In the genomic region with DNA sequence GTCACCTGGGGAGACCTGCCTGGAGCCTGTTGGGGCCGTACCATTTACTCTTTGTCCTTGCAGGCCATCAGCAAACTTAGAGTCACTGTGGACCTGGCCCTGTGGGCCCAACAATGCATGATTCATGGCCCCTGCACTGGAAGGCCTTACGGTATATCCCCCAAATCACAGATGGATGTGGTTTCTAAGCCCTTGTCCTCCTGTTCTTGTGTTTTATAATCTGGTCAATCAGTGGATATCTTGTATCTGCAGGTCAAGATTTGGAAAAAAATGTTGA, we compare ENCODE assay signal across 20 cellular contexts. TPM values are rescaled to one million over a fixed set of nuclear protein-coding genes. Genes with fewer than 3 reads are reported as not detected.
DNase-seq lines count a peak whose midpoint lies in the region; ATAC-seq, FAIRE-seq and TF ChIP-seq lines count a peak whose summit lies in the region.
"Had no signal": no experiment of that assay in that cellular context is flagged by ENCODE, and none has a peak within 500 bp of the region (broad histone marks: within the 10 kb centered on the region; RNA-seq: fewer than 3 reads in every experiment).

No MANE protein-coding gene starts in this region.

- H3K27ac Mint-ChIP-seq in chondrocyte (ENCODE audit: unreplicated experiment) = no peak overlapping the region
- no peak overlapping the region for H3K27ac Mint-ChIP-seq in T-helper 17 cell
- H3K27ac Mint-ChIP-seq: activated naive CD4-positive, alpha-beta T cell treated with anti-CD3 and anti-CD28 coated beads for 36 hours; CD14-positive monocyte had no signal

- peaks cover 14 to 72% of the 10 kb centered on the region in 2 experiments; a peak in 3 of 4 replicates for H3K4me1 ChIP-seq in SK-N-SH (ENCODE audit: control insufficient read depth in 1 of 2, insufficient read depth in 2 of 2, low read depth in 1 of 2, low read length in 1 of 2)
- peaks cover 38 to 48% of the 10 kb centered on the region in 2 donors for H3K4me1 ChIP-seq in mucosa of rectum (ENCODE audit: control insufficient read depth in 2 of 2, insufficient read depth in 2 of 2, low read length in 2 of 2)
- H3K4me1 ChIP-seq in tibial nerve = peaks cover 0 to 88% (median 49%) of the 10 kb centered on the region in 4 donors

- H3K4me3 Mint-ChIP-seq in chondrocyte (ENCODE audit: unreplicated experiment) = no peak overlapping the region
- no peak overlapping the region for H3K4me3 Mint-ChIP-seq in T-helper 17 cell
- H3K4me3 Mint-ChIP-seq: activated naive CD4-positive, alpha-beta T cell treated with anti-CD3 and anti-CD28 coated beads for 36 hours; CD14-positive monocyte; H9 had no signal

- H3K27ac ChIP-seq in SK-N-SH (ENCODE audit: low read depth in 2 of 2, low read length in 1 of 2) = no peak overlapping the region; a peak in 1 of 4 replicates
- H3K27ac ChIP-seq in mucosa of rectum (ENCODE audit: low read depth in 2 of 2, low read length in 2 of 2) = peak overlapping the region; percentile 69 to 86
- peak overlapping the region; percentile 18 to 96 (median 80) for H3K27ac ChIP-seq in tibial nerve
- H3K27ac ChIP-seq: HL-60 had no signal

- no peaks in the 10 kb centered on the region for H3K9me2 ChIP-seq in SK-N-SH

- H4K20me1 ChIP-seq in SK-N-SH (ENCODE audit: insufficient read depth) = peaks cover 99% of the 10 kb centered on the region

- POLR2A ChIA-PET in SK-N-SH (lab: Yijun Ruan, JAX) = no interaction called here

- H3K9me3 ChIP-seq in SK-N-SH (no peaks in the 10 kb centered on the region), mucosa of rectum (ENCODE audit: control insufficient read depth in 2 of 2, low read length in 2 of 2) (no peaks in the 10 kb centered on the region), tibial nerve (peaks cover 0 to 6% (median 0%) of the 10 kb centered on the region in 4 donors), T-helper 17 cell (ENCODE audit: control insufficient read depth, low read length, poor library complexity, severe bottlenecking) (no peaks in the 10 kb centered on the region)

- ATAC-seq in SK-N-SH treated with all-trans-retinoic acid at 6 μM for 48 hours (no peak), T-helper 17 cell (no peak)

- H3K4me3 ChIP-seq in SK-N-SH (ENCODE audit: low read depth in 2 of 2, low read length in 1 of 2) (no peak overlapping the region), mucosa of rectum (ENCODE audit: low read length in 2 of 2) (no peak overlapping the region), tibial nerve (no peak overlapping the region)
- H3K4me3 ChIP-seq: lung had no signal

- no peaks in the 10 kb centered on the region for H3K27me3 Mint-ChIP-seq in chondrocyte (ENCODE audit: low read depth)
- peaks cover 27% of the 10 kb centered on the region for H3K27me3 Mint-ChIP-seq in T-helper 17 cell

- TF ChIP-seq EP300 in SK-N-SH (IDR thresholded peaks at IDR 0.05; ENCODE audit: borderline replicate concordance in 1 of 2, low read depth in 1 of 2, low read length in 1 of 2) (no peak), tibial nerve (IDR thresholded peaks at IDR 0.05) (no peak)

- 91% methylated on average over 1 of the region's 2 CpGs for WGBS in SK-N-SH (ENCODE audit: low lambda C conversion rate)
- 68 to 69% methylated on average over 2 of the region's 2 CpGs for WGBS in tibial nerve, 2 donors

- no peak for FAIRE-seq in frontal cortex (lab: Jason Lieb, UNC)
- FAIRE-seq: colon had no signal

- peaks cover 6% of the 10 kb centered on the region for H3K9me3 Mint-ChIP-seq in chondrocyte (ENCODE audit: low read depth)
- H3K9me3 Mint-ChIP-seq: activated naive CD4-positive, alpha-beta T cell treated with anti-CD3 and anti-CD28 coated beads for 36 hours had no signal

- no peak for TF ChIP-seq CTCF in SK-N-SH (IDR thresholded peaks at IDR 0.05)
- TF ChIP-seq CTCF in chondrocyte (IDR thresholded peaks at IDR 0.05) = no peak
- TF ChIP-seq CTCF in tibial nerve (IDR thresholded peaks at IDR 0.05) = no peak

- DNase-seq in SK-N-SH (peak; percentile 4), chondrocyte (ENCODE audit: low spot score) (peak; percentile 27), tibial nerve (ENCODE audit: low spot score in 2 of 2) (no peak), frontal cortex (ENCODE audit: low spot score in 2 of 2) (no peak), T-helper 17 cell (no peak), DMS53 (lab: John Stamatoyannopoulos, UW) (no peak)
- DNase-seq: activated naive CD4-positive, alpha-beta T cell treated with anti-CD3 and anti-CD28 coated beads for 36 hours; DND-41; H9; MV-4-11; NCI-H1930; NCI-H446 treated with DMSO at 0.1 percent for 48 hours; SIG-M5; stimulated activated CD4-positive, alpha-beta T cell treated with anti-CD3 and anti-CD28 coated beads, Interleukin-2, amount 100 ng/mL, for 24 hours had no signal

- no peak for TF ChIP-seq RAD21 in SK-N-SH (IDR thresholded peaks at IDR 0.05; ENCODE audit: low read length)

- peaks cover 8% of the 10 kb centered on the region for H3K36me3 Mint-ChIP-seq in chondrocyte (ENCODE audit: low read depth)
- H3K36me3 Mint-ChIP-seq in T-helper 17 cell (ENCODE audit: low read depth) = no peaks in the 10 kb centered on the region

- H3K9ac ChIP-seq in SK-N-SH = no peak overlapping the region
- peak overlapping the region in 1 of 2 donors; percentile 70 for H3K9ac ChIP-seq in mucosa of rectum (ENCODE audit: low read depth in 1 of 2, low read length in 2 of 2)

- H2AFZ ChIP-seq in SK-N-SH (ENCODE audit: low read depth) = no peak overlapping the region

- H3K4me2 ChIP-seq in SK-N-SH = no peak overlapping the region

- peaks cover 99% of the 10 kb centered on the region for H3K79me2 ChIP-seq in SK-N-SH (ENCODE audit: insufficient read depth)

- H3K4me1 Mint-ChIP-seq in chondrocyte (ENCODE audit: low read depth) (peaks cover 93% of the 10 kb centered on the region), T-helper 17 cell (no peaks in the 10 kb centered on the region)

- no peaks in the 10 kb centered on the region for H3F3A ChIP-seq in SK-N-SH (replicated peaks; ENCODE audit: insufficient read depth)

- H3K36me3 ChIP-seq in SK-N-SH (replicated peaks in 1 of 2; ENCODE audit: control insufficient read depth in 1 of 2, insufficient read depth in 2 of 2, low read length in 1 of 2) = no peaks in the 10 kb centered on the region
- H3K36me3 ChIP-seq in mucosa of rectum (ENCODE audit: control insufficient read depth in 2 of 2, insufficient read depth in 2 of 2, low read length in 2 of 2) = peaks cover 0 to 2% of the 10 kb centered on the region in 2 donors
- peaks cover 0 to 5% (median 0%) of the 10 kb centered on the region in 3 donors for H3K36me3 ChIP-seq in tibial nerve

- H3K27me3 ChIP-seq in SK-N-SH (ENCODE audit: insufficient read depth) = no peaks in the 10 kb centered on the region
- H3K27me3 ChIP-seq in mucosa of rectum (ENCODE audit: control insufficient read depth in 2 of 2, insufficient read depth in 2 of 2, low read length in 2 of 2) = no peaks in the 10 kb centered on the region
- no peaks in the 10 kb centered on the region for H3K27me3 ChIP-seq in tibial nerve

- TF ChIP-seq POLR2A in tibial nerve (IDR thresholded peaks at IDR 0.05) = no peak

- CTCF ChIA-PET in SK-N-SH (lab: Yijun Ruan, JAX) = interaction anchor here (0.6 to 1.0 kb wide), 4 partner anchors 57 to 249 kb away, joined by 3 to 4 read pairs (median 3); no protein-coding TSS in a partner anchor

TF ChIP-seq in SK-N-SH, 30 proteins besides CTCF, POLR2A, EP300 and RAD21 (continues in another document):
- no peak for TF ChIP-seq NRF1 (IDR thresholded peaks at IDR 0.05; ENCODE audit: low read depth, low read length)
- no peak for TF ChIP-seq TAF1 (IDR thresholded peaks at IDR 0.05; ENCODE audit: borderline replicate concordance, low read depth, low read length)
- no peak for TF ChIP-seq PBX3 (IDR thresholded peaks at IDR 0.05)

TF ChIP-seq in SK-N-SH treated with all-trans-retinoic acid at 6 μM for 48 hours, 23 proteins besides CTCF, POLR2A, EP300 and RAD21:
- TF ChIP-seq TCF4 (CRISPR knock-in tag; IDR thresholded peaks at IDR 0.05; ENCODE audit: borderline replicate concordance) = no peak
- no peak for TF ChIP-seq ZNF565 (CRISPR knock-in tag; conservative IDR thresholded peaks at IDR 0.05; ENCODE audit: low read depth)
- no peak for TF ChIP-seq ESRRG (CRISPR knock-in tag; IDR thresholded peaks at IDR 0.05)
- TF ChIP-seq SNAI2 (CRISPR knock-in tag; IDR thresholded peaks at IDR 0.05) = no peak
- no peak for TF ChIP-seq ISL1 (CRISPR knock-in tag; IDR thresholded peaks at IDR 0.05)
- TF ChIP-seq, protein P1, sequence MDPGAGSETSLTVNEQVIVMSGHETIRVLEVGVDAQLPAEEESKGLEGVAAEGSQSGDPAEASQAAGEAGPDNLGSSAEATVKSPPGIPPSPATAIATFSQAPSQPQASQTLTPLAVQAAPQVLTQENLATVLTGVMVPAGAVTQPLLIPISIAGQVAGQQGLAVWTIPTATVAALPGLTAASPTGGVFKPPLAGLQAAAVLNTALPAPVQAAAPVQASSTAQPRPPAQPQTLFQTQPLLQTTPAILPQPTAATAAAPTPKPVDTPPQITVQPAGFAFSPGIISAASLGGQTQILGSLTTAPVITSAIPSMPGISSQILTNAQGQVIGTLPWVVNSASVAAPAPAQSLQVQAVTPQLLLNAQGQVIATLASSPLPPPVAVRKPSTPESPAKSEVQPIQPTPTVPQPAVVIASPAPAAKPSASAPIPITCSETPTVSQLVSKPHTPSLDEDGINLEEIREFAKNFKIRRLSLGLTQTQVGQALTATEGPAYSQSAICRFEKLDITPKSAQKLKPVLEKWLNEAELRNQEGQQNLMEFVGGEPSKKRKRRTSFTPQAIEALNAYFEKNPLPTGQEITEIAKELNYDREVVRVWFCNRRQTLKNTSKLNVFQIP (CRISPR knock-in tag; IDR thresholded peaks at IDR 0.05; ENCODE audit: borderline replicate concordance, low read depth) = no peak
- no peak for TF ChIP-seq ARNTL (CRISPR knock-in tag; IDR thresholded peaks at IDR 0.05; ENCODE audit: borderline replicate concordance, low read depth)
- TF ChIP-seq CSDC2 (CRISPR knock-in tag; IDR thresholded peaks at IDR 0.05) = no peak
- no peak for TF ChIP-seq RARB (CRISPR knock-in tag; IDR thresholded peaks at IDR 0.05)
- TF ChIP-seq BACH2 (CRISPR knock-in tag; IDR thresholded peaks at IDR 0.05; ENCODE audit: borderline replicate concordance) = no peak

RNA-seq across cellular contexts. Expression of gene TSKU, which starts 6.2 kb away (rescaled TPM):
- 18.3 and 20.7 TPM in 2 replicates for polyA plus RNA-seq in SK-N-SH (2012; rRNA removed)
- polyA plus RNA-seq in SK-N-SH (2012; cell fraction: cytosol; rRNA removed) = 8.1 and 14.3 TPM in 2 replicates
- 8.7 TPM in 2 replicates for polyA plus RNA-seq in SK-N-SH (2012; cell fraction: nucleus; rRNA removed)
- 41.7 to 46.2 TPM (median 42.3 TPM) in 3 replicates for total RNA-seq in chondrocyte
- total RNA-seq in tibial nerve = 100 to 1,000 TPM; 140 to 385 (median 202) TPM
- total RNA-seq in frontal cortex = 4.9 TPM
- not detected for total RNA-seq in T-helper 17 cell
- polyA plus RNA-seq: CD14-positive monocyte had no signal

Comparison
In these comparisons a context has a peak if more than half of its experiments do, and no peak if none do; other contexts are left out.
1. DNase-seq: peak in SK-N-SH (single experiment) and chondrocyte (single experiment); none in tibial nerve (0 of 2), frontal cortex (0 of 2), T-helper 17 cell (0 of 3) and DMS53 (single experiment).
2. H3K27ac ChIP-seq: peak in mucosa of rectum (2 of 2) and tibial nerve (4 of 4); none in SK-N-SH (0 of 2).